18 cellular contexts compared by ENCODE assay signal in the genomic region with DNA sequence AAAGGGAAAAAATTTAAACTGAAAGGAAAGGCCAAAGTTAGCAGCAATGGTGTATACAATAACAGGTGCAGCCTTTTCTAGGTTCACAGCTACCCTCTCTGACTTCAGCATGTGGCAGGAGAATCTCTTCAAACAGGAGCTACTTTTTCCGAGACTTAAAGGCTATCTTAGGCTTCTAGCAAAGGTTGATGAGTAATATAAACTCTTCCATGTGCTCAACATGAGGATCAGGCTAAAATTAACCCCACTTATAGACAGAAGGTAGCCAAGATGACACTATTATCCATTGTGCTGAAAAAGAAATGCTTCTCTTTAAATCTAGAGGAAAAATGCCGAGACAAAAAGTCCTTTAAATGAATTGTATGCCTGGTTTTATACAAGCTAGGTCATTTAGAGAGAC.
DNase-seq lines count a peak whose midpoint lies in the region; ATAC-seq, FAIRE-seq and TF ChIP-seq lines count a peak whose summit lies in the region.
"Had no signal": no experiment of that assay in that cellular context is flagged by ENCODE, and none has a peak within 500 bp of the region (broad histone marks: within the 10 kb centered on the region; RNA-seq: fewer than 3 reads in every experiment).

No MANE protein-coding gene starts in this region.

- 47 to 69% (median 64%) methylated on average over 2 of the region's 2 CpGs for WGBS in stomach, 5 donors

- TF ChIP-seq CTCF in KMS-11 (conservative IDR thresholded peaks at IDR 0.05; ENCODE audit: low read depth, low read length) (no peak), Panc1 (IDR thresholded peaks at IDR 0.05) (no peak), stomach (IDR thresholded peaks at IDR 0.05) (no peak), D721Med (IDR thresholded peaks at IDR 0.05; ENCODE audit: insufficient read depth, missing control alignments) (no peak)

- no peaks in the 10 kb centered on the region for H4K20me1 ChIP-seq in KMS-11 (ENCODE audit: insufficient read depth)

- BruUV-seq in Panc1 (replicated peaks; lab: Mats Ljungman, UMichigan): no TSS peak

- DNase-seq in Panc1 (ENCODE audit: low read depth, low spot score) (no peak), stomach (no peak), SHP77 (lab: John Stamatoyannopoulos, UW) (no peak), T-cell (no peak), D721Med (ENCODE audit: insufficient read length, low spot score) (no peak)
- DNase-seq: activated CD8-positive, alpha-beta memory T cell treated with anti-CD3 and anti-CD28 coated beads for 24 hours; activated naive CD8-positive, alpha-beta T cell treated with anti-CD3 and anti-CD28 coated beads, Interleukin-2, amount 10 ng/mL, durations not matched to agents 7 days and 5 days; AML-193; effector memory CD4-positive, alpha-beta T cell; heart right ventricle; NCI-H1048; stimulated activated CD4-positive, alpha-beta T cell treated with anti-CD3 and anti-CD28 coated beads, Interleukin-4, amount 100 ng/mL, for 1 hour had no signal

- CTCF ChIA-PET in Panc1 (lab: Charles Lee): no interaction called here
- CTCF ChIA-PET in T-cell (lab: Charles Lee): no interaction called here

- H3K36me3 ChIP-seq in KMS-11 (ENCODE audit: insufficient read depth): no peaks in the 10 kb centered on the region
- H3K36me3 ChIP-seq in Panc1 (ENCODE audit: control insufficient read depth, insufficient read depth, low read length): no peaks in the 10 kb centered on the region
- H3K36me3 ChIP-seq in mucosa of stomach (ENCODE audit: control insufficient read depth, insufficient read depth, low read length): no peaks in the 10 kb centered on the region
- no peaks in the 10 kb centered on the region for H3K36me3 ChIP-seq in stomach
- H3K36me3 ChIP-seq: heart right ventricle had no signal

- peak overlapping the region; percentile 15; the same call in 1 of the 2 replicates for H2AFZ ChIP-seq in KMS-11 (ENCODE audit: low read depth)

- ATAC-seq in Panc1 (no peak), T-cell (replicated peaks in 1 of 4) (no peak), HG03342 (IDR thresholded peaks at IDR 0.05; ENCODE audit: unreplicated experiment) (no peak)
- ATAC-seq: activated CD4-positive, CD25-positive, alpha-beta regulatory T cell treated with anti-CD3 and anti-CD28 coated beads, Interleukin-2, amount 50 U/mL, for 24 hours had no signal

- peaks cover 20% of the 10 kb centered on the region for H3K4me1 ChIP-seq in KMS-11 (ENCODE audit: low read depth, poor library complexity, severe bottlenecking)
- H3K4me1 ChIP-seq in Panc1 (ENCODE audit: control insufficient read depth, insufficient read depth, low read length): peaks cover 29% of the 10 kb centered on the region
- H3K4me1 ChIP-seq in mucosa of stomach (ENCODE audit: control insufficient read depth, insufficient read depth, low read length): peaks cover 69% of the 10 kb centered on the region
- H3K4me1 ChIP-seq in stomach: peaks cover 28 to 78% (median 59%) of the 10 kb centered on the region in 4 donors

- in situ Hi-C loops in Panc1 (cut with HindIII; ENCODE audit: low pct_unique_long_range_greater_than_20kb, low sequenced_read_pairs): no loop called here

- peaks cover 13 to 39% of the 10 kb centered on the region in 2 donors for H3K27me3 Mint-ChIP-seq in T-cell
- H3K27me3 Mint-ChIP-seq: IgD-negative memory B cell had no signal

- H3K27me3 ChIP-seq in KMS-11 (ENCODE audit: insufficient read depth, low read depth) (no peaks in the 10 kb centered on the region), Panc1 (ENCODE audit: control insufficient read depth, insufficient read depth, low read length) (no peaks in the 10 kb centered on the region), mucosa of stomach (ENCODE audit: control insufficient read depth, insufficient read depth, low read length) (no peaks in the 10 kb centered on the region), stomach (no peaks in the 10 kb centered on the region)
- H3K27me3 ChIP-seq: heart right ventricle had no signal

- no peaks in the 10 kb centered on the region for H3K9me3 ChIP-seq in Panc1 (ENCODE audit: control insufficient read depth, insufficient read depth, low read depth, low read length)
- H3K9me3 ChIP-seq in mucosa of stomach (ENCODE audit: control insufficient read depth, low read length): no peaks in the 10 kb centered on the region
- H3K9me3 ChIP-seq in stomach: no peaks in the 10 kb centered on the region
- H3K9me3 ChIP-seq: heart right ventricle had no signal

- no peak for FAIRE-seq in D721Med (lab: Jason Lieb, UNC)

- no peak overlapping the region for H3K4me3 Mint-ChIP-seq in T-cell
- H3K4me3 Mint-ChIP-seq: activated naive CD8-positive, alpha-beta T cell treated with anti-CD3 and anti-CD28 coated beads, Interleukin-2, amount 10 ng/mL, durations not matched to agents 7 days and 5 days; IgD-negative memory B cell had no signal

- no peak for TF ChIP-seq EP300 in stomach (IDR thresholded peaks at IDR 0.05)

- intact Hi-C loops in Panc1 (cut with micrococcal nuclease; ENCODE audit: unreplicated experiment): no loop called here
- intact Hi-C loops in stomach (cut with DNase I; ENCODE audit: low total_unique reads): no loop called here

- POLR2A ChIA-PET in Panc1 (lab: Charles Lee): no interaction called here
- POLR2A ChIA-PET in T-cell (lab: Charles Lee): no interaction called here

- no peaks in the 10 kb centered on the region for H3K9me3 Mint-ChIP-seq in T-cell
- H3K9me3 Mint-ChIP-seq: activated naive CD8-positive, alpha-beta T cell treated with anti-CD3 and anti-CD28 coated beads, Interleukin-2, amount 10 ng/mL, durations not matched to agents 7 days and 5 days; IgD-negative memory B cell had no signal

- H3K4me3 ChIP-seq in KMS-11 (IDR thresholded peaks at IDR 0.05; ENCODE audit: insufficient read depth, low read depth, low read length) (no peak overlapping the region), Panc1 (ENCODE audit: low read depth in 2 of 2, low read length in 2 of 2) (no peak overlapping the region), mucosa of stomach (ENCODE audit: low read length) (no peak overlapping the region), stomach (no peak overlapping the region)
- H3K4me3 ChIP-seq: heart right ventricle had no signal

- H3K4me2 ChIP-seq in KMS-11: no peak overlapping the region

- no peak for TF ChIP-seq POLR2A in stomach (IDR thresholded peaks at IDR 0.05)

- no peak overlapping the region for H3K27ac Mint-ChIP-seq in T-cell
- H3K27ac Mint-ChIP-seq: activated naive CD8-positive, alpha-beta T cell treated with anti-CD3 and anti-CD28 coated beads, Interleukin-2, amount 10 ng/mL, durations not matched to agents 7 days and 5 days; IgD-negative memory B cell had no signal

- H3K9ac ChIP-seq in KMS-11 (no peak overlapping the region), mucosa of stomach (ENCODE audit: low read length) (peak overlapping the region; percentile 25)

- no peaks in the 10 kb centered on the region for H3K79me2 ChIP-seq in KMS-11 (ENCODE audit: insufficient read depth, low read depth)

- H3K4me1 Mint-ChIP-seq in T-cell: peaks cover 8 to 12% (median 9%) of the 10 kb centered on the region in 3 donors
- H3K4me1 Mint-ChIP-seq: activated naive CD8-positive, alpha-beta T cell treated with anti-CD3 and anti-CD28 coated beads, Interleukin-2, amount 10 ng/mL, durations not matched to agents 7 days and 5 days had no signal

- H3K27ac ChIP-seq in KMS-11 (no peak overlapping the region), Panc1 (ENCODE audit: low read length) (peak overlapping the region; percentile 93; the same call in 1 of the 2 replicates), stomach (peak overlapping the region in 4 of 5 donors; percentile 63 to 75 (median 67))
- H3K27ac ChIP-seq: RWPE1 had no signal

- H3K36me3 Mint-ChIP-seq in T-cell: no peaks in the 10 kb centered on the region
- H3K36me3 Mint-ChIP-seq: activated naive CD8-positive, alpha-beta T cell treated with anti-CD3 and anti-CD28 coated beads, Interleukin-2, amount 10 ng/mL, durations not matched to agents 7 days and 5 days; IgD-negative memory B cell had no signal
